Comparison of ENCODE assay signal across 3 cellular contexts in genomic region chr4:907691-908437, GRCh38.
TF ChIP-seq lines count a peak whose summit lies in the region.

No MANE protein-coding gene starts in this region.

TF ChIP-seq in liver, 16 proteins besides CTCF, POLR2A, EP300 and RAD21:
- TF ChIP-seq, protein P1, sequence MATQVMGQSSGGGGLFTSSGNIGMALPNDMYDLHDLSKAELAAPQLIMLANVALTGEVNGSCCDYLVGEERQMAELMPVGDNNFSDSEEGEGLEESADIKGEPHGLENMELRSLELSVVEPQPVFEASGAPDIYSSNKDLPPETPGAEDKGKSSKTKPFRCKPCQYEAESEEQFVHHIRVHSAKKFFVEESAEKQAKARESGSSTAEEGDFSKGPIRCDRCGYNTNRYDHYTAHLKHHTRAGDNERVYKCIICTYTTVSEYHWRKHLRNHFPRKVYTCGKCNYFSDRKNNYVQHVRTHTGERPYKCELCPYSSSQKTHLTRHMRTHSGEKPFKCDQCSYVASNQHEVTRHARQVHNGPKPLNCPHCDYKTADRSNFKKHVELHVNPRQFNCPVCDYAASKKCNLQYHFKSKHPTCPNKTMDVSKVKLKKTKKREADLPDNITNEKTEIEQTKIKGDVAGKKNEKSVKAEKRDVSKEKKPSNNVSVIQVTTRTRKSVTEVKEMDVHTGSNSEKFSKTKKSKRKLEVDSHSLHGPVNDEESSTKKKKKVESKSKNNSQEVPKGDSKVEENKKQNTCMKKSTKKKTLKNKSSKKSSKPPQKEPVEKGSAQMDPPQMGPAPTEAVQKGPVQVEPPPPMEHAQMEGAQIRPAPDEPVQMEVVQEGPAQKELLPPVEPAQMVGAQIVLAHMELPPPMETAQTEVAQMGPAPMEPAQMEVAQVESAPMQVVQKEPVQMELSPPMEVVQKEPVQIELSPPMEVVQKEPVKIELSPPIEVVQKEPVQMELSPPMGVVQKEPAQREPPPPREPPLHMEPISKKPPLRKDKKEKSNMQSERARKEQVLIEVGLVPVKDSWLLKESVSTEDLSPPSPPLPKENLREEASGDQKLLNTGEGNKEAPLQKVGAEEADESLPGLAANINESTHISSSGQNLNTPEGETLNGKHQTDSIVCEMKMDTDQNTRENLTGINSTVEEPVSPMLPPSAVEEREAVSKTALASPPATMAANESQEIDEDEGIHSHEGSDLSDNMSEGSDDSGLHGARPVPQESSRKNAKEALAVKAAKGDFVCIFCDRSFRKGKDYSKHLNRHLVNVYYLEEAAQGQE (IDR thresholded peaks at IDR 0.05): no peak
- TF ChIP-seq HNF4G (IDR thresholded peaks at IDR 0.05): no peak
- TF ChIP-seq NR2F2 (IDR thresholded peaks at IDR 0.05): peak; percentile 41
- TF ChIP-seq SP1 (IDR thresholded peaks at IDR 0.05): no peak
- TF ChIP-seq RXRA (IDR thresholded peaks at IDR 0.05): no peak

TF ChIP-seq in HepG2, 621 proteins besides CTCF, POLR2A, EP300 and RAD21:
- no peak for TF ChIP-seq ZFYVE20 (CRISPR knock-in tag; IDR thresholded peaks at IDR 0.05; ENCODE audit: borderline replicate concordance, low read depth)

TF ChIP-seq in H1, 55 proteins besides CTCF, POLR2A, EP300 and RAD21:
- no peak for TF ChIP-seq SRF (IDR thresholded peaks at IDR 0.05; ENCODE audit: low read depth, low read length)
- no peak for TF ChIP-seq POLR2AphosphoS5 (IDR thresholded peaks at IDR 0.05; ENCODE audit: low read depth, low read length)
- no peak for TF ChIP-seq RXRA (IDR thresholded peaks at IDR 0.05; ENCODE audit: insufficient read depth, low read depth, low read length)
- TF ChIP-seq NRF1 (IDR thresholded peaks at IDR 0.05; ENCODE audit: low read depth, low read length): no peak
- TF ChIP-seq SP1 (IDR thresholded peaks at IDR 0.05; ENCODE audit: low read depth, low read length): no peak
- no peak for TF ChIP-seq SIX5 (IDR thresholded peaks at IDR 0.05; ENCODE audit: low read depth, low read length)
- no peak for TF ChIP-seq CEBPB (IDR thresholded peaks at IDR 0.05; ENCODE audit: low read depth, low read length)
- no peak for TF ChIP-seq CTBP2 (IDR thresholded peaks at IDR 0.05; ENCODE audit: borderline replicate concordance, insufficient read depth, insufficient read length, low read length)
- no peak for TF ChIP-seq NANOG (IDR thresholded peaks at IDR 0.05; ENCODE audit: insufficient read depth, low read depth, low read length, poor library complexity, severe bottlenecking)
- TF ChIP-seq ATF3 (IDR thresholded peaks at IDR 0.05; ENCODE audit: insufficient read depth, low read depth, low read length): no peak
- TF ChIP-seq EGR1 (IDR thresholded peaks at IDR 0.05; ENCODE audit: borderline replicate concordance, low read depth, low read length): no peak
- TF ChIP-seq CHD7 (IDR thresholded peaks at IDR 0.05; ENCODE audit: insufficient replicate concordance, low read length): no peak
- TF ChIP-seq TAF1 (IDR thresholded peaks at IDR 0.05; ENCODE audit: low read depth, low read length): no peak
